ENCODE assay signal across 8 cellular contexts in the genomic region with DNA sequence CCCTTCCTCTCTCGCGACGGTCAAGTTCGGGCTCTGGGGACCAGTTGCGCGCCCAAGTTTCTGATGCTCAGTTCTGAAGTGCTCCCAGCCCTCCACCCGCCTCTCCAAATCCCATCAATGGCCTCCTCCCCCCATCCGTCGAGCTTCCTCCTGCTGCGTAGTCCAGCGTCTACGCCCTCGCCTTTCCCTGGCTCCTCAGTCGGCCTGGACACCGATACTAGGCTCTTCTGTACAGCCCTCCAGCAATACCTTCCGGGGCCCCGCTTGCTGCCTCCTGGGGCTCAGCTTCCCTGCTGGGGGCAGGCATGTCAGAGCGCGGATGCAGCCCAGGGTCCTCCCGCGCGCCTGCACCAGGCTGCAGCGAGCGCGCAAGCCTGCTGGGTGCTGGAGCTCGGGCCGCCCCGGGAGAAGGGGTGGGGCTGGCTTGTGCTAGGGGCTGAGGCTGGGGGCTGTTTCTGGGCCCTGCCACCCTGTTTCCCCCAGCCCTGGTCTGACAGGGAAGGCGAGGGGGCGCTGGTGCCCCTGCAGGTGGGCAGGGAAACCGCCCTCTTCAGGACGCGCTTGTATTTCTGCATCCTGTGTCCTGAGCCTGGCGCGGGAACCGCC.
DNase-seq lines count a peak whose midpoint lies in the region; ATAC-seq lines count a peak whose summit lies in the region.

No MANE protein-coding gene starts in this region.

- ATAC-seq in HG02759 (IDR thresholded peaks at IDR 0.05; ENCODE audit: unreplicated experiment) (no peak), HG03025 (IDR thresholded peaks at IDR 0.05; ENCODE audit: low FRiP score, unreplicated experiment) (no peak)

- DNase-seq in NCI-H510A (lab: John Stamatoyannopoulos, UW) = peak; percentile 15
- DNase-seq in activated effector memory CD4-positive, alpha-beta T cell treated with anti-CD3 and anti-CD28 coated beads, Interleukin-2, amount 50 U/mL, for 16 hours = peak; percentile 63
- peak; percentile 35 for DNase-seq in iPS-NIHi11 (ENCODE audit: low spot score)
- peak in 2 of 3 experiments; percentile 6 to 10 for DNase-seq in stimulated activated CD4-positive, alpha-beta T cell treated with anti-CD3 and anti-CD28 coated beads, TNF-alpha, amount 100 ng/mL, for 4 hours (ENCODE audit: low read depth in 3 of 3)
- no peak for DNase-seq in LoVo (ENCODE audit: low spot score)
- no peak for DNase-seq in ACHN

- in situ Hi-C loops in ACHN (cut with HindIII; ENCODE audit: low pct_ligation_motif_present, low pct_unique_long_range_greater_than_20kb, low sequenced_read_pairs) = no loop called here

Comparison
In these comparisons a context has a peak if more than half of its experiments do, and no peak if none do; other contexts are left out.
1. DNase-seq: peak in NCI-H510A (single experiment), activated effector memory CD4-positive, alpha-beta T cell treated with anti-CD3 and anti-CD28 coated beads, Interleukin-2, amount 50 U/mL, for 16 hours (single experiment), iPS-NIHi11 (single experiment) and stimulated activated CD4-positive, alpha-beta T cell treated with anti-CD3 and anti-CD28 coated beads, TNF-alpha, amount 100 ng/mL, for 4 hours (2 of 3); none in LoVo (single experiment) and ACHN (single experiment).